In genomic region chr3:123758081-123758564, GRCh38 we compare ENCODE assay signal across 8 cellular contexts.
DNase-seq lines count a peak whose midpoint lies in the region; ATAC-seq lines count a peak whose summit lies in the region.

No MANE protein-coding gene starts in this region.

- ATAC-seq in HG02678 (IDR thresholded peaks at IDR 0.05; ENCODE audit: unreplicated experiment) (no peak), HG02884 (IDR thresholded peaks at IDR 0.05; ENCODE audit: unreplicated experiment) (no peak)

- DNase-seq in DMS153 treated with DMSO at 0.1 percent for 48 hours (lab: John Stamatoyannopoulos, UW; ENCODE audit: unreplicated experiment) = peak; percentile 97
- peak; percentile 88 for DNase-seq in NCI-H128 (lab: John Stamatoyannopoulos, UW; ENCODE audit: unreplicated experiment)
- DNase-seq in SW480 (ENCODE audit: low spot score) = peak; percentile 58
- peak; percentile 95 for DNase-seq in myocyte (ENCODE audit: low read depth)
- no peak for DNase-seq in OCI-M1 (lab: John Stamatoyannopoulos, UW)
- DNase-seq in activated T-cell treated with anti-CD3 and anti-CD28 coated beads, Interleukin-2, amount 50 U/mL, for 48 hours = no peak

Comparison
In these comparisons a context has a peak if more than half of its experiments do, and no peak if none do; other contexts are left out.
1. DNase-seq: peak in DMS153 treated with DMSO at 0.1 percent for 48 hours (single experiment), NCI-H128 (single experiment), SW480 (single experiment) and myocyte (single experiment); none in OCI-M1 (single experiment) and activated T-cell treated with anti-CD3 and anti-CD28 coated beads, Interleukin-2, amount 50 U/mL, for 48 hours (0 of 2).